1 cellular context compared by ENCODE assay signal in the genomic region with DNA sequence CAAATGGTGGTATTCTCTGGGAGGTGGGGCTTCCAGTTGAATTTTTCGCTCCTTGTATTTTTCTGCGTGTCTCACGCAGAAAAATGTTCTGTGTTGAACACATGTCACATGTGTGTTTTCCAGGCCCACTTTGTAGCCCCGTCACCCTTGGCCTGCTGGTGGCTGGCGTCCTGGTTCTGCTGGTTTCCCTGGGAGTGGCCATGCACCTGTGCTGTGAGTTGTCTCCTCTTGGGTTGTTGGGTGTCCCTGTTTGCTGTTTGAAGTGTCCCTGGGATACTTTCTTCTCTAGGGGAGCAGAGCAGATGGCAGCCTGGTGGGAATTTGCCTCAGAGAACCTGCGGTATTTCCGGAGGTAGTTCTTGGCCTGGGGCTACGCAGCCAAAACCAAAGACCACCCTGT. TPM values are rescaled to one million over a fixed set of nuclear protein-coding genes. Genes with fewer than 3 reads are reported as not detected.
"Had no signal": no experiment of that assay in that cellular context is flagged by ENCODE, and none has a peak within 500 bp of the region (broad histone marks: within the 10 kb centered on the region; RNA-seq: fewer than 3 reads in every experiment).

No MANE protein-coding gene starts in this region.

RNA-seq across cellular contexts. Expression of gene CD8B2, which starts 15.2 kb away (rescaled TPM):
- polyA plus RNA-seq: SK-N-SH had no signal
